In genomic region chr9:135344523-135344901, GRCh38 we compare ENCODE assay signal across 1 cellular context.
TF ChIP-seq lines count a peak whose summit lies in the region.

No MANE protein-coding gene starts in this region.

TF ChIP-seq in GM23338, 12 proteins besides CTCF, POLR2A, EP300 and RAD21 (continued from another document):
- no peak for TF ChIP-seq ZNF114 (CRISPR knock-in tag; IDR thresholded peaks at IDR 0.05)
- TF ChIP-seq EZH2phosphoT487 (IDR thresholded peaks at IDR 0.05; ENCODE audit: unreplicated experiment) = no peak
- no peak for TF ChIP-seq REST (IDR thresholded peaks at IDR 0.05; ENCODE audit: unreplicated experiment)
- TF ChIP-seq EZH2 (IDR thresholded peaks at IDR 0.05; ENCODE audit: low read depth, unreplicated experiment) = no peak
- no peak for TF ChIP-seq CREB1 (CRISPR knock-in tag; IDR thresholded peaks at IDR 0.05; ENCODE audit: low read depth)
- no peak for TF ChIP-seq ZNF331 (CRISPR knock-in tag; IDR thresholded peaks at IDR 0.05; ENCODE audit: low read depth)
